1 cellular context compared by ENCODE assay signal in the genomic region with DNA sequence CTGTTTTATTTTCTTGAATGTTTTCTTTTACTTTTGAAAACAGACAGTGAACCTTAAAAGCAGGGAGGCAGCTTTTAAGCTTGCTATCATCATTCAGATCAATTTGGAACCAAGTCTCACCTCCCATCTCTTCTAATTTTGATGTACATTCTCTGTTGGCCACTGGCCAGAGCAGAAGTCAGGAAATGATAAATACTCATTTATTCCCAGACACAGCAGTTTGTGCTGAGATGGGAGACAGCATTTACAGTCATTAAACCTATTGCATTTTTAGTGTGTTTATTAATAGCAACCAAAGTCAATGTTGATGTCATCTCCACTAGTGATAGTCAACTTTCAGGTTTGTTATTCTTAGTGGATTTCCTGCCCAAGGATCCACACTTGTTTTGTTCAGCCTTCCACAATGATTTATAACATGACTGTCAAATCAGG.
TF ChIP-seq lines count a peak whose summit lies in the region.

No MANE protein-coding gene starts in this region.

TF ChIP-seq in HEK293, 187 proteins besides CTCF, POLR2A, EP300 and RAD21 (continued from another document):
- TF ChIP-seq, protein P1, sequence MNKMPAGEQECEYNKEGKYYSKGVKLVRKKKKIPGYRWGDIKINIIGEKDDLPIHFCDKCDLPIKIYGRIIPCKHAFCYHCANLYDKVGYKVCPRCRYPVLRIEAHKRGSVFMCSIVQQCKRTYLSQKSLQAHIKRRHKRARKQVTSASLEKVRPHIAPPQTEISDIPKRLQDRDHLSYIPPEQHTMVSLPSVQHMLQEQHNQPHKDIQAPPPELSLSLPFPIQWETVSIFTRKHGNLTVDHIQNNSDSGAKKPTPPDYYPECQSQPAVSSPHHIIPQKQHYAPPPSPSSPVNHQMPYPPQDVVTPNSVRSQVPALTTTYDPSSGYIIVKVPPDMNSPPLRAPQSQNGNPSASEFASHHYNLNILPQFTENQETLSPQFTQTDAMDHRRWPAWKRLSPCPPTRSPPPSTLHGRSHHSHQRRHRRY (tag by site-specific recombination; IDR thresholded peaks at IDR 0.05) = no peak
- TF ChIP-seq ZFP69B (tag by site-specific recombination; IDR thresholded peaks at IDR 0.05) (no peak), KLF8 (tag by site-specific recombination; IDR thresholded peaks at IDR 0.05) (no peak), ZNF707 (tag by site-specific recombination; IDR thresholded peaks at IDR 0.05) (no peak), ZNF664 (tag by site-specific recombination; IDR thresholded peaks at IDR 0.05) (no peak), ZNF133 (tag by site-specific recombination; IDR thresholded peaks at IDR 0.05) (no peak), ZNF394 (tag by site-specific recombination; IDR thresholded peaks at IDR 0.05; ENCODE audit: borderline replicate concordance) (no peak), SP2 (tag by site-specific recombination; IDR thresholded peaks at IDR 0.05) (no peak), ZBTB17 (tag by site-specific recombination; IDR thresholded peaks at IDR 0.05) (no peak), ZNF155 (tag by site-specific recombination; IDR thresholded peaks at IDR 0.05) (no peak), ZNF48 (tag by site-specific recombination; IDR thresholded peaks at IDR 0.05) (no peak), ZNF324 (tag by site-specific recombination; IDR thresholded peaks at IDR 0.05) (no peak), SP7 (tag by site-specific recombination; IDR thresholded peaks at IDR 0.05) (0 out of 2 replicates have a peak, but pooled peaks have one; percentile 22), ZNF157 (tag by site-specific recombination; IDR thresholded peaks at IDR 0.05) (no peak), IKZF3 (tag by site-specific recombination; IDR thresholded peaks at IDR 0.05) (no peak), KLF1 (tag by site-specific recombination; IDR thresholded peaks at IDR 0.05) (no peak), ZNF768 (tag by site-specific recombination; IDR thresholded peaks at IDR 0.05) (no peak), ZNF23 (tag by site-specific recombination; IDR thresholded peaks at IDR 0.05; ENCODE audit: borderline replicate concordance) (no peak), ZNF514 (tag by site-specific recombination; IDR thresholded peaks at IDR 0.05) (no peak), GLI2 (tag by site-specific recombination; IDR thresholded peaks at IDR 0.05; ENCODE audit: borderline replicate concordance, low read depth) (no peak), ZNF335 (tag by site-specific recombination; conservative IDR thresholded peaks at IDR 0.05) (no peak), ZNF561 (tag by site-specific recombination; IDR thresholded peaks at IDR 0.05; ENCODE audit: borderline replicate concordance) (0 out of 2 replicates have a peak, but pooled peaks have one; percentile 23), ZEB2 (tag by site-specific recombination; IDR thresholded peaks at IDR 0.05) (no peak), ZNF501 (tag by site-specific recombination; IDR thresholded peaks at IDR 0.05) (no peak), ZNF24 (tag by site-specific recombination; IDR thresholded peaks at IDR 0.05) (no peak), ZNF366 (tag by site-specific recombination; conservative IDR thresholded peaks at IDR 0.05) (peak; percentile 31; the same call in 1 of the 2 replicates), ZNF140 (tag by site-specific recombination; IDR thresholded peaks at IDR 0.05) (no peak)
- TF ChIP-seq, protein P2, sequence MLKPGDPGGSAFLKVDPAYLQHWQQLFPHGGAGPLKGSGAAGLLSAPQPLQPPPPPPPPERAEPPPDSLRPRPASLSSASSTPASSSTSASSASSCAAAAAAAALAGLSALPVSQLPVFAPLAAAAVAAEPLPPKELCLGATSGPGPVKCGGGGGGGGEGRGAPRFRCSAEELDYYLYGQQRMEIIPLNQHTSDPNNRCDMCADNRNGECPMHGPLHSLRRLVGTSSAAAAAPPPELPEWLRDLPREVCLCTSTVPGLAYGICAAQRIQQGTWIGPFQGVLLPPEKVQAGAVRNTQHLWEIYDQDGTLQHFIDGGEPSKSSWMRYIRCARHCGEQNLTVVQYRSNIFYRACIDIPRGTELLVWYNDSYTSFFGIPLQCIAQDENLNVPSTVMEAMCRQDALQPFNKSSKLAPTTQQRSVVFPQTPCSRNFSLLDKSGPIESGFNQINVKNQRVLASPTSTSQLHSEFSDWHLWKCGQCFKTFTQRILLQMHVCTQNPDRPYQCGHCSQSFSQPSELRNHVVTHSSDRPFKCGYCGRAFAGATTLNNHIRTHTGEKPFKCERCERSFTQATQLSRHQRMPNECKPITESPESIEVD (tag by site-specific recombination; IDR thresholded peaks at IDR 0.05) = peak; percentile 64
- TF ChIP-seq, protein P3, sequence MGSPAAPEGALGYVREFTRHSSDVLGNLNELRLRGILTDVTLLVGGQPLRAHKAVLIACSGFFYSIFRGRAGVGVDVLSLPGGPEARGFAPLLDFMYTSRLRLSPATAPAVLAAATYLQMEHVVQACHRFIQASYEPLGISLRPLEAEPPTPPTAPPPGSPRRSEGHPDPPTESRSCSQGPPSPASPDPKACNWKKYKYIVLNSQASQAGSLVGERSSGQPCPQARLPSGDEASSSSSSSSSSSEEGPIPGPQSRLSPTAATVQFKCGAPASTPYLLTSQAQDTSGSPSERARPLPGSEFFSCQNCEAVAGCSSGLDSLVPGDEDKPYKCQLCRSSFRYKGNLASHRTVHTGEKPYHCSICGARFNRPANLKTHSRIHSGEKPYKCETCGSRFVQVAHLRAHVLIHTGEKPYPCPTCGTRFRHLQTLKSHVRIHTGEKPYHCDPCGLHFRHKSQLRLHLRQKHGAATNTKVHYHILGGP (tag by site-specific recombination; IDR thresholded peaks at IDR 0.05) = no peak
- TF ChIP-seq, protein P4, sequence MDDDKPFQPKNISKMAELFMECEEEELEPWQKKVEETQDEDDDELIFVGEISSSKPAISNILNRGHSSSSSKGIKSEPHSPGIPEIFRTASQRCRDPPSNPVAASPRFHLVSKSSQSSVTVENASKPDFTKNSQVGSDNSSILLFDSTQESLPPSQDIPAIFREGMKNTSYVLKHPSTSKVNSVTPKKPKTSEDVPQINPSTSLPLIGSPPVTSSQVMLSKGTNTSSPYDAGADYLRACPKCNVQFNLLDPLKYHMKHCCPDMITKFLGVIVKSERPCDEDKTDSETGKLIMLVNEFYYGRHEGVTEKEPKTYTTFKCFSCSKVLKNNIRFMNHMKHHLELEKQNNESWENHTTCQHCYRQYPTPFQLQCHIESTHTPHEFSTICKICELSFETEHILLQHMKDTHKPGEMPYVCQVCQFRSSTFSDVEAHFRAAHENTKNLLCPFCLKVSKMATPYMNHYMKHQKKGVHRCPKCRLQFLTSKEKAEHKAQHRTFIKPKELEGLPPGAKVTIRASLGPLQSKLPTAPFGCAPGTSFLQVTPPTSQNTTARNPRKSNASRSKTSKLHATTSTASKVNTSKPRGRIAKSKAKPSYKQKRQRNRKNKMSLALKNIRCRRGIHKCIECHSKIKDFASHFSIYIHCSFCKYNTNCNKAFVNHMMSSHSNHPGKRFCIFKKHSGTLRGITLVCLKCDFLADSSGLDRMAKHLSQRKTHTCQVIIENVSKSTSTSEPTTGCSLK (tag by site-specific recombination; IDR thresholded peaks at IDR 0.05) = no peak
- TF ChIP-seq, protein P5, sequence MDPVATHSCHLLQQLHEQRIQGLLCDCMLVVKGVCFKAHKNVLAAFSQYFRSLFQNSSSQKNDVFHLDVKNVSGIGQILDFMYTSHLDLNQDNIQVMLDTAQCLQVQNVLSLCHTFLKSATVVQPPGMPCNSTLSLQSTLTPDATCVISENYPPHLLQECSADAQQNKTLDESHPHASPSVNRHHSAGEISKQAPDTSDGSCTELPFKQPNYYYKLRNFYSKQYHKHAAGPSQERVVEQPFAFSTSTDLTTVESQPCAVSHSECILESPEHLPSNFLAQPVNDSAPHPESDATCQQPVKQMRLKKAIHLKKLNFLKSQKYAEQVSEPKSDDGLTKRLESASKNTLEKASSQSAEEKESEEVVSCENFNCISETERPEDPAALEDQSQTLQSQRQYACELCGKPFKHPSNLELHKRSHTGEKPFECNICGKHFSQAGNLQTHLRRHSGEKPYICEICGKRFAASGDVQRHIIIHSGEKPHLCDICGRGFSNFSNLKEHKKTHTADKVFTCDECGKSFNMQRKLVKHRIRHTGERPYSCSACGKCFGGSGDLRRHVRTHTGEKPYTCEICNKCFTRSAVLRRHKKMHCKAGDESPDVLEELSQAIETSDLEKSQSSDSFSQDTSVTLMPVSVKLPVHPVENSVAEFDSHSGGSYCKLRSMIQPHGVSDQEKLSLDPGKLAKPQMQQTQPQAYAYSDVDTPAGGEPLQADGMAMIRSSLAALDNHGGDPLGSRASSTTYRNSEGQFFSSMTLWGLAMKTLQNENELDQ (tag by site-specific recombination; IDR thresholded peaks at IDR 0.05; ENCODE audit: low read depth) = no peak
- TF ChIP-seq, protein P6, sequence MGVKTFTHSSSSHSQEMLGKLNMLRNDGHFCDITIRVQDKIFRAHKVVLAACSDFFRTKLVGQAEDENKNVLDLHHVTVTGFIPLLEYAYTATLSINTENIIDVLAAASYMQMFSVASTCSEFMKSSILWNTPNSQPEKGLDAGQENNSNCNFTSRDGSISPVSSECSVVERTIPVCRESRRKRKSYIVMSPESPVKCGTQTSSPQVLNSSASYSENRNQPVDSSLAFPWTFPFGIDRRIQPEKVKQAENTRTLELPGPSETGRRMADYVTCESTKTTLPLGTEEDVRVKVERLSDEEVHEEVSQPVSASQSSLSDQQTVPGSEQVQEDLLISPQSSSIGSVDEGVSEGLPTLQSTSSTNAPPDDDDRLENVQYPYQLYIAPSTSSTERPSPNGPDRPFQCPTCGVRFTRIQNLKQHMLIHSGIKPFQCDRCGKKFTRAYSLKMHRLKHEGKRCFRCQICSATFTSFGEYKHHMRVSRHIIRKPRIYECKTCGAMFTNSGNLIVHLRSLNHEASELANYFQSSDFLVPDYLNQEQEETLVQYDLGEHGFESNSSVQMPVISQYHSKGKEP (tag by site-specific recombination; IDR thresholded peaks at IDR 0.05) = peak; percentile 34
- TF ChIP-seq, protein P7, sequence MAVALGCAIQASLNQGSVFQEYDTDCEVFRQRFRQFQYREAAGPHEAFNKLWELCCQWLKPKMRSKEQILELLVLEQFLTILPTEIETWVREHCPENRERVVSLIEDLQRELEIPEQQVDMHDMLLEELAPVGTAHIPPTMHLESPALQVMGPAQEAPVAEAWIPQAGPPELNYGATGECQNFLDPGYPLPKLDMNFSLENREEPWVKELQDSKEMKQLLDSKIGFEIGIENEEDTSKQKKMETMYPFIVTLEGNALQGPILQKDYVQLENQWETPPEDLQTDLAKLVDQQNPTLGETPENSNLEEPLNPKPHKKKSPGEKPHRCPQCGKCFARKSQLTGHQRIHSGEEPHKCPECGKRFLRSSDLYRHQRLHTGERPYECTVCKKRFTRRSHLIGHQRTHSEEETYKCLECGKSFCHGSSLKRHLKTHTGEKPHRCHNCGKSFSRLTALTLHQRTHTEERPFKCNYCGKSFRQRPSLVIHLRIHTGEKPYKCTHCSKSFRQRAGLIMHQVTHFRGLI (tag by site-specific recombination; IDR thresholded peaks at IDR 0.05) = no peak
- TF ChIP-seq, protein P8, sequence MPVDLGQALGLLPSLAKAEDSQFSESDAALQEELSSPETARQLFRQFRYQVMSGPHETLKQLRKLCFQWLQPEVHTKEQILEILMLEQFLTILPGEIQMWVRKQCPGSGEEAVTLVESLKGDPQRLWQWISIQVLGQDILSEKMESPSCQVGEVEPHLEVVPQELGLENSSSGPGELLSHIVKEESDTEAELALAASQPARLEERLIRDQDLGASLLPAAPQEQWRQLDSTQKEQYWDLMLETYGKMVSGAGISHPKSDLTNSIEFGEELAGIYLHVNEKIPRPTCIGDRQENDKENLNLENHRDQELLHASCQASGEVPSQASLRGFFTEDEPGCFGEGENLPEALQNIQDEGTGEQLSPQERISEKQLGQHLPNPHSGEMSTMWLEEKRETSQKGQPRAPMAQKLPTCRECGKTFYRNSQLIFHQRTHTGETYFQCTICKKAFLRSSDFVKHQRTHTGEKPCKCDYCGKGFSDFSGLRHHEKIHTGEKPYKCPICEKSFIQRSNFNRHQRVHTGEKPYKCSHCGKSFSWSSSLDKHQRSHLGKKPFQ (tag by site-specific recombination; IDR thresholded peaks at IDR 0.05) = no peak
